1 cellular context compared by ENCODE assay signal in the genomic region with DNA sequence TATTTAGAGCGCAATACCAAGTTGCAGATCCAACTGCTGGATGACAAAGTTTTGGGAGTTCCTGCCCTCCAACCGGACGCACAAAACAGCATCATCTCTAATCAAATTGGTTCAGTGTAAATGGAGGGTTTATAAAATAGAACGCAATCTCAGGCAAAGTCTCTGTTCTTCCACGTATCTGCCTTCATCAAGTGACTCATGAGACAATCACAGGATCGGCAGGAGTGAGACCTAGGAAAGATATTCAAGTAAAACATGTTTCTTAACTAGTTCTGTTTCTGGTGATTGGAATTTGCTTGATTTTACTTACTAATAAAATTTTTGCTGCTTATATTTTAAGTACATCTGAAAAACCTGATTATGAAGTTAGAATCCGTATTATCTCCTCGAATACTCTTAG.
TF ChIP-seq lines count a peak whose summit lies in the region.

No MANE protein-coding gene starts in this region.

TF ChIP-seq in IMR-90, 13 proteins besides CTCF, POLR2A, EP300 and RAD21:
- TF ChIP-seq FOS (IDR thresholded peaks at IDR 0.05; ENCODE audit: low read depth, low read length): no peak
- TF ChIP-seq MAFK (IDR thresholded peaks at IDR 0.05; ENCODE audit: low read depth, low read length): no peak
- TF ChIP-seq RFX5 (IDR thresholded peaks at IDR 0.05; ENCODE audit: low read depth, low read length): no peak
- no peak for TF ChIP-seq NFE2L2 (IDR thresholded peaks at IDR 0.05; ENCODE audit: low read depth, low read length)
- no peak for TF ChIP-seq SMC3 (IDR thresholded peaks at IDR 0.05; ENCODE audit: low read depth, low read length)
- TF ChIP-seq BHLHE40 (IDR thresholded peaks at IDR 0.05; ENCODE audit: low read depth, low read length): no peak
- no peak for TF ChIP-seq MXI1 (IDR thresholded peaks at IDR 0.05; ENCODE audit: borderline replicate concordance, low read depth, low read length)
- no peak for TF ChIP-seq CHD1 (IDR thresholded peaks at IDR 0.05; ENCODE audit: low read depth, low read length)
- TF ChIP-seq, protein P1, sequence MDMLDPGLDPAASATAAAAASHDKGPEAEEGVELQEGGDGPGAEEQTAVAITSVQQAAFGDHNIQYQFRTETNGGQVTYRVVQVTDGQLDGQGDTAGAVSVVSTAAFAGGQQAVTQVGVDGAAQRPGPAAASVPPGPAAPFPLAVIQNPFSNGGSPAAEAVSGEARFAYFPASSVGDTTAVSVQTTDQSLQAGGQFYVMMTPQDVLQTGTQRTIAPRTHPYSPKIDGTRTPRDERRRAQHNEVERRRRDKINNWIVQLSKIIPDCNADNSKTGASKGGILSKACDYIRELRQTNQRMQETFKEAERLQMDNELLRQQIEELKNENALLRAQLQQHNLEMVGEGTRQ (IDR thresholded peaks at IDR 0.05; ENCODE audit: low read depth, low read length): no peak
- no peak for TF ChIP-seq MAZ (IDR thresholded peaks at IDR 0.05; ENCODE audit: borderline replicate concordance, low read depth, low read length)
